39 cellular contexts compared by ENCODE assay signal in genomic region chr9:23451802-23452418, GRCh38.
"Had no signal": no experiment of that assay in that cellular context is flagged by ENCODE, and none has a peak within 500 bp of the region (broad histone marks: within the 10 kb centered on the region; RNA-seq: fewer than 3 reads in every experiment).

No MANE protein-coding gene starts in this region.

- H3K36me3 Mint-ChIP-seq: activated naive CD4-positive, alpha-beta T cell treated with anti-CD3 and anti-CD28 coated beads, Interleukin-2, amount 10 ng/mL, durations not matched to agents 7 days and 5 days; activated naive CD4-positive, alpha-beta T cell treated with anti-CD3 and anti-CD28 coated beads, Interleukin-2, amount 50 U/mL, for 24 hours; activated naive CD8-positive, alpha-beta T cell; activated naive CD8-positive, alpha-beta T cell treated with anti-CD3 and anti-CD28 coated beads for 36 hours; activated naive CD8-positive, alpha-beta T cell treated with anti-CD3 and anti-CD28 coated beads, Interleukin-2, amount 10 ng/mL, durations not matched to agents 7 days and 5 days; brain had no signal

- H3K4me1 Mint-ChIP-seq: activated naive CD4-positive, alpha-beta T cell treated with anti-CD3 and anti-CD28 coated beads, Interleukin-2, amount 10 ng/mL, durations not matched to agents 7 days and 5 days; activated naive CD4-positive, alpha-beta T cell treated with anti-CD3 and anti-CD28 coated beads, Interleukin-2, amount 50 U/mL, for 24 hours; activated naive CD8-positive, alpha-beta T cell treated with anti-CD3 and anti-CD28 coated beads for 36 hours; activated naive CD8-positive, alpha-beta T cell treated with anti-CD3 and anti-CD28 coated beads, Interleukin-2, amount 10 ng/mL, durations not matched to agents 7 days and 5 days; activated naive CD8-positive, alpha-beta T cell treated with anti-CD3 and anti-CD28 coated beads, Interleukin-2, amount 50 U/mL, for 24 hours; activated T-helper 17 cell treated with anti-CD3 and anti-CD28 coated beads, Interleukin-2, amount 50 U/mL, for 72 hours; central memory CD8-positive, alpha-beta T cell had no signal

- H3K36me3 ChIP-seq: adrenal gland, ascending aorta, brain microvascular endothelial cell, breast epithelium, cardiac muscle cell had no signal

- DNase-seq: activated effector memory CD4-positive, alpha-beta T cell treated with anti-CD3 and anti-CD28 coated beads, Interleukin-2, amount 50 U/mL, for 16 hours; activated effector memory CD4-positive, alpha-beta T cell treated with Interleukin-2 at 50 U/mL for 16 hours; activated gamma-delta T cell; activated gamma-delta T cell treated with Interleukin-2 at 50 U/mL for 16 hours; activated naive CD4-positive, alpha-beta T cell; activated naive CD4-positive, alpha-beta T cell treated with anti-CD3 and anti-CD28 coated beads for 36 hours; activated naive CD4-positive, alpha-beta T cell treated with anti-CD3 and anti-CD28 coated beads, Interleukin-2, amount 10 ng/mL, durations not matched to agents 7 days and 5 days; activated naive CD4-positive, alpha-beta T cell treated with anti-CD3 and anti-CD28 coated beads, Interleukin-2, amount 50 U/mL, for 16 hours; activated naive CD4-positive, alpha-beta T cell treated with Interleukin-2 at 50 U/mL for 16 hours; activated naive CD8-positive, alpha-beta T cell treated with anti-CD3 and anti-CD28 coated beads for 36 hours; activated naive CD8-positive, alpha-beta T cell treated with anti-CD3 and anti-CD28 coated beads, Interleukin-2, amount 10 ng/mL, durations not matched to agents 7 days and 5 days; activated naive CD8-positive, alpha-beta T cell treated with anti-CD3 and anti-CD28 coated beads, Interleukin-2, amount 50 U/mL, for 24 hours; activated T-cell treated with anti-CD3 and anti-CD28 coated beads for 4 hours; activated T-cell treated with anti-CD3 and anti-CD28 coated beads, Interleukin-2, amount 50 U/mL, for 1 hour; activated T-cell treated with anti-CD3 and anti-CD28 coated beads, Interleukin-2, amount 50 U/mL, for 24 hours; activated T-cell treated with anti-CD3 and anti-CD28 coated beads, Interleukin-2, amount 50 U/mL, for 4 hours; activated T-cell treated with anti-CD3 and anti-CD28 coated beads, Interleukin-2, amount 50 U/mL, for 48 hours; activated T-cell treated with anti-CD3 and anti-CD28 coated beads, Interleukin-2, amount 50 U/mL, for 72 hours; adrenal gland; amniotic stem cell; amygdala; anterior cingulate cortex; aorta; body of pancreas; brain microvascular endothelial cell; caudate nucleus; central memory CD4-positive, alpha-beta T cell; cerebellar nuclear complex had no signal

- H3K27ac ChIP-seq: adrenal gland, ascending aorta, body of pancreas, brain microvascular endothelial cell, breast epithelium, cardiac muscle cell had no signal

- H3K4me3 ChIP-seq: adrenal gland, ascending aorta, body of pancreas, breast epithelium, cardiac muscle cell had no signal

- H3K4me3 Mint-ChIP-seq: activated naive CD4-positive, alpha-beta T cell treated with anti-CD3 and anti-CD28 coated beads for 36 hours; activated naive CD4-positive, alpha-beta T cell treated with anti-CD3 and anti-CD28 coated beads, Interleukin-2, amount 10 ng/mL, durations not matched to agents 7 days and 5 days; activated naive CD4-positive, alpha-beta T cell treated with anti-CD3 and anti-CD28 coated beads, Interleukin-2, amount 50 U/mL, for 24 hours; activated naive CD8-positive, alpha-beta T cell; activated naive CD8-positive, alpha-beta T cell treated with anti-CD3 and anti-CD28 coated beads for 36 hours; activated naive CD8-positive, alpha-beta T cell treated with anti-CD3 and anti-CD28 coated beads, Interleukin-2, amount 10 ng/mL, durations not matched to agents 7 days and 5 days; activated naive CD8-positive, alpha-beta T cell treated with anti-CD3 and anti-CD28 coated beads, Interleukin-2, amount 50 U/mL, for 24 hours; activated T-cell treated with anti-CD3 and anti-CD28 coated beads, Interleukin-2, amount 50 U/mL, for 24 hours; activated T-cell treated with anti-CD3 and anti-CD28 coated beads, Interleukin-2, amount 50 U/mL, for 4 hours; activated T-cell treated with anti-CD3 and anti-CD28 coated beads, Interleukin-2, amount 50 U/mL, for 72 hours; activated T-helper 1 cell treated with anti-CD3 and anti-CD28 coated beads, Interleukin-12 subunit alpha, Interleukin-12 subunit beta, Interleukin-2, Interleukin-4 antibody, amounts not matched to agents 30 ng/mL and 10 ng/mL and 1 ng/mL, durations not matched to agents 14 hours and 24 hours and 36 hours; activated T-helper 17 cell treated with anti-CD3 and anti-CD28 coated beads, Interleukin-2, amount 50 U/mL, for 72 hours; brain; central memory CD8-positive, alpha-beta T cell had no signal

- H3K27me3 ChIP-seq: adrenal gland, ascending aorta, body of pancreas, brain microvascular endothelial cell, breast epithelium, cardiac muscle cell had no signal

- ATAC-seq: activated naive CD4-positive, alpha-beta T cell treated with anti-CD3 and anti-CD28 coated beads, Interleukin-2, amount 50 U/mL, for 72 hours; activated naive CD8-positive, alpha-beta T cell treated with anti-CD3 and anti-CD28 coated beads, Interleukin-2, amount 50 U/mL, for 24 hours; activated T-cell treated with anti-CD3 and anti-CD28 coated beads, Interleukin-2, amount 50 U/mL, for 4 hours; activated T-cell treated with anti-CD3 and anti-CD28 coated beads, Interleukin-2, amount 50 U/mL, for 72 hours; activated T-helper 17 cell treated with anti-CD3 and anti-CD28 coated beads, Interleukin-2, amount 50 U/mL, for 72 hours; body of pancreas had no signal

- H3K4me1 ChIP-seq: adrenal gland, ascending aorta, body of pancreas, breast epithelium had no signal

- H3K9me3 ChIP-seq: adrenal gland, ascending aorta, body of pancreas, breast epithelium had no signal

- H3K27ac Mint-ChIP-seq: activated naive CD4-positive, alpha-beta T cell treated with anti-CD3 and anti-CD28 coated beads for 36 hours; activated naive CD4-positive, alpha-beta T cell treated with anti-CD3 and anti-CD28 coated beads, Interleukin-2, amount 10 ng/mL, durations not matched to agents 7 days and 5 days; activated naive CD4-positive, alpha-beta T cell treated with anti-CD3 and anti-CD28 coated beads, Interleukin-2, amount 50 U/mL, for 24 hours; activated naive CD4-positive, alpha-beta T cell treated with anti-CD3 and anti-CD28 coated beads, Interleukin-2, amount 50 U/mL, for 72 hours; activated naive CD8-positive, alpha-beta T cell; activated naive CD8-positive, alpha-beta T cell treated with anti-CD3 and anti-CD28 coated beads for 36 hours; activated naive CD8-positive, alpha-beta T cell treated with anti-CD3 and anti-CD28 coated beads, Interleukin-2, amount 10 ng/mL, durations not matched to agents 7 days and 5 days; activated naive CD8-positive, alpha-beta T cell treated with anti-CD3 and anti-CD28 coated beads, Interleukin-2, amount 50 U/mL, for 24 hours; activated T-cell treated with anti-CD3 and anti-CD28 coated beads, Interleukin-2, amount 50 U/mL, for 24 hours; activated T-cell treated with anti-CD3 and anti-CD28 coated beads, Interleukin-2, amount 50 U/mL, for 72 hours; activated T-helper 1 cell treated with anti-CD3 and anti-CD28 coated beads, Interleukin-12 subunit alpha, Interleukin-12 subunit beta, Interleukin-2, Interleukin-4 antibody, amounts not matched to agents 30 ng/mL and 10 ng/mL and 1 ng/mL, durations not matched to agents 14 hours and 24 hours and 36 hours; activated T-helper 17 cell treated with anti-CD3 and anti-CD28 coated beads, Interleukin-2, amount 50 U/mL, for 72 hours; activated T-helper 2 cell treated with anti-CD3 and anti-CD28 coated beads, Interferon-gamma antibody, Interleukin-2, Interleukin-4, amounts not matched to agents 10 μg/mL and 5 μg/mL and 100 μg/mL, durations not matched to agents 14 hours and 24 hours and 36 hours; brain had no signal
